In genomic region chr6:161677188-161677587, GRCh38 we compare ENCODE assay signal across 30 cellular contexts.
"Had no signal": no experiment of that assay in that cellular context is flagged by ENCODE, and none has a peak within 500 bp of the region (broad histone marks: within the 10 kb centered on the region; RNA-seq: fewer than 3 reads in every experiment).

No MANE protein-coding gene starts in this region.

- H3K9ac ChIP-seq: SK-N-SH had no signal

- H3K36me3 ChIP-seq: adrenal gland, Peyer's patch, SJSA1 had no signal

- H3K9me3 ChIP-seq: adrenal gland, Peyer's patch, SJSA1, SK-N-SH had no signal

- H3K27me3 ChIP-seq: adrenal gland, Peyer's patch, SJSA1 had no signal

- H3K4me1 ChIP-seq: adrenal gland, Peyer's patch, SJSA1 had no signal

- H3K27ac ChIP-seq: adrenal gland, Peyer's patch, SJSA1, VCaP had no signal

- FAIRE-seq: bronchial epithelial cell had no signal

- H3K4me2 ChIP-seq: SK-N-SH had no signal

- DNase-seq: activated B cell treated with CpG ODN at 0.5 μM for 24 hours; activated CD4-positive, alpha-beta memory T cell treated with anti-CD3 and anti-CD28 coated beads for 36 hours; activated CD4-positive, alpha-beta T cell treated with anti-CD3 and anti-CD28 coated beads for 4 hours; activated CD4-positive, alpha-beta T cell treated with anti-CD3 and anti-CD28 coated beads, Interleukin-2, amount 50 U/mL, for 1 hour; activated CD4-positive, CD25-positive, alpha-beta regulatory T cell treated with anti-CD3 and anti-CD28 coated beads, Interleukin-2, amount 50 U/mL, for 72 hours; activated CD8-positive, alpha-beta memory T cell treated with anti-CD3 and anti-CD28 coated beads, Interleukin-2, amount 50 U/mL, for 4 hours; activated gamma-delta T cell treated with Interleukin-2 at 50 U/mL for 16 hours; activated naive CD4-positive, alpha-beta T cell treated with anti-CD3 and anti-CD28 coated beads for 36 hours; activated T-cell treated with anti-CD3 and anti-CD28 coated beads for 4 hours; activated T-cell treated with anti-CD3 and anti-CD28 coated beads, Interleukin-2, amount 50 U/mL, for 4 hours; adrenal gland; caudate nucleus; cerebellar nuclear complex; NCI-H1417 treated with DMSO at 0.1 percent for 48 hours; NCI-H1694 treated with DMSO at 0.1 percent for 48 hours; NCI-H2029; NCI-H2107; NCI-H226; NCI-H446 treated with DMSO at 0.1 percent for 48 hours; NCI-H524; PC-3; Peyer's patch; RPMI8226; SHP77 treated with DMSO at 0.1 percent for 48 hours; SK-N-SH; T-cell; T-helper 17 cell had no signal

- H3K4me3 ChIP-seq: adrenal gland, Peyer's patch, SJSA1 had no signal

- ATAC-seq: activated T-cell treated with anti-CD3 and anti-CD28 coated beads, Interleukin-2, amount 50 U/mL, for 4 hours; PC-3; T-cell; T-helper 17 cell had no signal
